In genomic region chr9:92970467-92970923, GRCh38 we compare ENCODE assay signal across 9 cellular contexts. TPM values are rescaled to one million over a fixed set of nuclear protein-coding genes. Genes with fewer than 3 reads are reported as not detected.
DNase-seq lines count a peak whose midpoint lies in the region; ATAC-seq and TF ChIP-seq lines count a peak whose summit lies in the region.
"Had no signal": no experiment of that assay in that cellular context is flagged by ENCODE, and none has a peak within 500 bp of the region (broad histone marks: within the 10 kb centered on the region; RNA-seq: fewer than 3 reads in every experiment).

No MANE protein-coding gene starts in this region.

- H2AFZ ChIP-seq in PC-3 (ENCODE audit: low read length): no peak overlapping the region
- no peak overlapping the region for H2AFZ ChIP-seq in osteoblast (ENCODE audit: low read length)

- no peaks in the 10 kb centered on the region for H4K20me1 ChIP-seq in PC-3 (ENCODE audit: low read length)
- no peaks in the 10 kb centered on the region for H4K20me1 ChIP-seq in osteoblast (ENCODE audit: insufficient read depth, low read length)

- H3K4me2 ChIP-seq in PC-3 (ENCODE audit: low read length): no peak overlapping the region
- H3K4me2 ChIP-seq in osteoblast (ENCODE audit: insufficient read depth, low read length): no peak overlapping the region

- H3K27me3 ChIP-seq in PC-3 (ENCODE audit: low read length) (no peaks in the 10 kb centered on the region), ectodermal cell (ENCODE audit: control insufficient read depth, insufficient read depth, low read length, poor library complexity, severe bottlenecking) (no peaks in the 10 kb centered on the region), osteoblast (ENCODE audit: insufficient read depth, low read length) (no peaks in the 10 kb centered on the region)

- CTCF ChIA-PET in GM10248 (lab: Yijun Ruan, JAX): no interaction called here
- CTCF ChIA-PET in PC-3 (lab: Charles Lee): no interaction called here

- peak; percentile 50; the same call in 1 of the 2 replicates for ATAC-seq in PC-3
- ATAC-seq in HG02973 (IDR thresholded peaks at IDR 0.05; ENCODE audit: unreplicated experiment): no peak

- POLR2A ChIA-PET in GM10248 (lab: Yijun Ruan, JAX): no interaction called here
- POLR2A ChIA-PET in PC-3 (lab: Charles Lee; ENCODE audit: unreplicated experiment): no interaction called here

- H3K27ac ChIP-seq in PC-3 (ENCODE audit: low read length) (no peak overlapping the region), ectodermal cell (ENCODE audit: insufficient read depth, low read depth, low read length, poor library complexity, severe bottlenecking) (peak overlapping the region; percentile 84), osteoblast (ENCODE audit: low read depth, low read length) (no peak overlapping the region)
- H3K27ac ChIP-seq: heart right ventricle had no signal

- peak; percentile 17 for DNase-seq in GM10248 (ENCODE audit: extremely low spot score)
- DNase-seq in PC-3: peak; percentile 67
- DNase-seq in osteoblast (ENCODE audit: insufficient read length, low spot score, missing footprints): peak; percentile 91
- DNase-seq in cardiac septum (ENCODE audit: low spot score): no peak
- no peak for DNase-seq in NCI-H2227 (lab: John Stamatoyannopoulos, UW; ENCODE audit: unreplicated experiment)
- DNase-seq: heart right ventricle, NCI-H1436 treated with DMSO at 0.1 percent for 48 hours had no signal

- H3F3A ChIP-seq in PC-3 (ENCODE audit: low read length, unreplicated experiment): no peaks in the 10 kb centered on the region

- H3K4me3 ChIP-seq in PC-3 (ENCODE audit: low read length) (no peak overlapping the region), ectodermal cell (ENCODE audit: insufficient read depth, low read depth, low read length) (no peak overlapping the region), osteoblast (ENCODE audit: insufficient read depth, low read length) (no peak overlapping the region)
- H3K4me3 ChIP-seq: heart right ventricle had no signal

- H3K4me1 ChIP-seq in PC-3 (ENCODE audit: insufficient read depth, low read length) (peaks cover 21% of the 10 kb centered on the region), ectodermal cell (ENCODE audit: control insufficient read depth, insufficient read depth, low read length) (peaks cover 21% of the 10 kb centered on the region), osteoblast (ENCODE audit: insufficient read depth, low read length) (no peaks in the 10 kb centered on the region)

- intact Hi-C loops in PC-3 (cut with micrococcal nuclease) (no loop called here), cardiac septum (cut with DNase I) (no loop called here)

- TF ChIP-seq CTCF in GM10248 (IDR thresholded peaks at IDR 0.05; ENCODE audit: control extremely low read depth, extremely low read depth, low read depth, missing control alignments) (no peak), PC-3 (conservative IDR thresholded peaks at IDR 0.05; ENCODE audit: low read depth, low read length) (no peak), osteoblast (IDR thresholded peaks at IDR 0.05; ENCODE audit: extremely low read depth, low read depth, low read length) (no peak)

- no peaks in the 10 kb centered on the region for H3K79me2 ChIP-seq in PC-3 (ENCODE audit: low read length)
- no peaks in the 10 kb centered on the region for H3K79me2 ChIP-seq in osteoblast (ENCODE audit: insufficient read depth, low read length)

- H3K9ac ChIP-seq in PC-3 (ENCODE audit: low read length): no peak overlapping the region

- 63 to 68% methylated on average over 5 of the region's 5 CpGs for WGBS in ectodermal cell, 2 experiments

- no peaks in the 10 kb centered on the region for H3K9me3 ChIP-seq in PC-3 (ENCODE audit: low read length)
- H3K9me3 ChIP-seq in ectodermal cell (ENCODE audit: control insufficient read depth, low read length): no peaks in the 10 kb centered on the region
- H3K9me3 ChIP-seq in osteoblast (ENCODE audit: low read depth, low read length): no peaks in the 10 kb centered on the region
- H3K9me3 ChIP-seq: heart right ventricle had no signal

- BruUV-seq in PC-3 (replicated peaks; lab: Mats Ljungman, UMichigan): no TSS peak

- H3K9me2 ChIP-seq in PC-3 (replicated peaks; ENCODE audit: low read length): no peaks in the 10 kb centered on the region

- no peaks in the 10 kb centered on the region for H3K36me3 ChIP-seq in PC-3 (ENCODE audit: low read depth, low read length)
- no peaks in the 10 kb centered on the region for H3K36me3 ChIP-seq in ectodermal cell (ENCODE audit: control insufficient read depth, insufficient read depth, low read length)
- no peaks in the 10 kb centered on the region for H3K36me3 ChIP-seq in osteoblast (ENCODE audit: insufficient read depth, low read length)

RNA-seq across cellular contexts. Expression of gene FGD3, which starts 23.2 kb away (rescaled TPM):
- total RNA-seq in PC-3 (2014; rRNA removed) (5.4 and 6.3 TPM in 2 replicates), osteoblast (under 0.01 TPM in 1 of 2 replicates, not detected in the other), cardiac septum (2.6 TPM)
- polyA plus RNA-seq in ectodermal cell (2013, experiment 1 of 4): 0.52 TPM
- 0.44 TPM for polyA plus RNA-seq in ectodermal cell (2013, experiment 2 of 4)
- 0.59 TPM for polyA plus RNA-seq in ectodermal cell (2013, experiment 3 of 4)
- 0.69 TPM for polyA plus RNA-seq in ectodermal cell (2013, experiment 4 of 4)

Comparison
In these comparisons a context has a peak if more than half of its experiments do, and no peak if none do; other contexts are left out.
1. DNase-seq: peak in GM10248 (single experiment), PC-3 (single experiment) and osteoblast (single experiment); none in cardiac septum (single experiment) and NCI-H2227 (single experiment).